10 cellular contexts compared by ENCODE assay signal in genomic region chr9:97559111-97559514, GRCh38. TPM values are rescaled to one million over a fixed set of nuclear protein-coding genes. Genes with fewer than 3 reads are reported as not detected.
A peak's percentile ranks its signal among the peaks of the same experiment; 100 is the strongest.
DNase-seq lines count a peak whose midpoint lies in the region; ATAC-seq and TF ChIP-seq lines count a peak whose summit lies in the region.
"Had no signal": no experiment of that assay in that cellular context is flagged by ENCODE, and none has a peak within 500 bp of the region (broad histone marks: within the 10 kb centered on the region; RNA-seq: fewer than 3 reads in every experiment).

No MANE protein-coding gene starts in this region.

- intact Hi-C loops in CD4-positive, alpha-beta T cell (cut with DNase I, micrococcal nuclease): no loop called here

- no peaks in the 10 kb centered on the region for H3K27me3 ChIP-seq in BLaER1
- H3K27me3 ChIP-seq in CD4-positive, alpha-beta T cell (ENCODE audit: control insufficient read depth, insufficient read depth, low read length): peaks cover 4% of the 10 kb centered on the region

- no peak overlapping the region for H3K4me3 ChIP-seq in BLaER1
- H3K4me3 ChIP-seq: K562 had no signal

- peaks cover 6% of the 10 kb centered on the region for H3K4me1 Mint-ChIP-seq in CD4-positive, alpha-beta T cell (ENCODE audit: low read depth)

- CTCF ChIA-PET in CD4-positive, alpha-beta T cell (lab: Charles Lee): no interaction called here

- ATAC-seq in HG03108 (IDR thresholded peaks at IDR 0.05; ENCODE audit: unreplicated experiment): peak; percentile 78
- no peak for ATAC-seq in CD4-positive, alpha-beta T cell (ENCODE audit: poor library complexity)
- ATAC-seq: K562 had no signal

- POLR2A ChIA-PET in CD4-positive, alpha-beta T cell (lab: Charles Lee): no interaction called here

- H3K36me3 ChIP-seq in BLaER1: no peaks in the 10 kb centered on the region

- peak overlapping the region; percentile 25 for H3K4me2 ChIP-seq in BLaER1

- H3K9me3 ChIP-seq in BLaER1: no peaks in the 10 kb centered on the region
- H3K9me3 ChIP-seq in CD4-positive, alpha-beta T cell (ENCODE audit: control insufficient read depth, low read length): no peaks in the 10 kb centered on the region

- TF ChIP-seq CTCF in CD4-positive, alpha-beta T cell (IDR thresholded peaks at IDR 0.05): no peak

- H3K9me3 Mint-ChIP-seq in CD4-positive, alpha-beta T cell: no peaks in the 10 kb centered on the region

- H3K4me1 ChIP-seq in BLaER1: peaks cover 18% of the 10 kb centered on the region

- H3K9ac ChIP-seq in BLaER1: no peak overlapping the region

- H3K4me3 Mint-ChIP-seq in CD4-positive, alpha-beta T cell: no peak overlapping the region

- no peaks in the 10 kb centered on the region for H3K36me3 Mint-ChIP-seq in CD4-positive, alpha-beta T cell (ENCODE audit: low read depth)

- DNase-seq in GM19238 (ENCODE audit: insufficient read length, low spot score): peak; percentile 32
- DNase-seq in 8988T: no peak
- DNase-seq in CD4-positive, alpha-beta T cell: no peak
- DNase-seq in GOT3 (lab: John Stamatoyannopoulos, UW): no peak
- DNase-seq in NK-92 (lab: John Stamatoyannopoulos, UW; ENCODE audit: unreplicated experiment): no peak

- H3K27ac Mint-ChIP-seq in CD4-positive, alpha-beta T cell: no peak overlapping the region

- no peak overlapping the region for H3K27ac ChIP-seq in BLaER1
- peak overlapping the region; percentile 90 for H3K27ac ChIP-seq in cingulate gyrus (ENCODE audit: low read depth, low read length)
- H3K27ac ChIP-seq in CD4-positive, alpha-beta T cell (ENCODE audit: low read depth, low read length): no peak overlapping the region
- H3K27ac ChIP-seq: epithelial cell of prostate had no signal

- no peaks in the 10 kb centered on the region for H4K20me1 ChIP-seq in BLaER1

- H3K27me3 Mint-ChIP-seq in CD4-positive, alpha-beta T cell: peaks cover 30% of the 10 kb centered on the region

RNA-seq across cellular contexts. Expression of gene TMOD1, which starts 57.6 kb away (rescaled TPM):
- total RNA-seq in CD4-positive, alpha-beta T cell: under 1 TPM; 0.20 to 0.47 TPM
